1 cellular context compared by ENCODE assay signal in genomic region chr16:1082266-1082951, GRCh38.
TF ChIP-seq lines count a peak whose summit lies in the region.

No MANE protein-coding gene starts in this region.

TF ChIP-seq in HepG2, 621 proteins besides CTCF, POLR2A, EP300 and RAD21 (continued from another document and continues in another):
- peak; percentile 82 for TF ChIP-seq GLI4 (CRISPR knock-in tag; IDR thresholded peaks at IDR 0.05; ENCODE audit: borderline replicate concordance)
- TF ChIP-seq MAFG (CRISPR knock-in tag; IDR thresholded peaks at IDR 0.05), result no peak
- TF ChIP-seq, protein P1, sequence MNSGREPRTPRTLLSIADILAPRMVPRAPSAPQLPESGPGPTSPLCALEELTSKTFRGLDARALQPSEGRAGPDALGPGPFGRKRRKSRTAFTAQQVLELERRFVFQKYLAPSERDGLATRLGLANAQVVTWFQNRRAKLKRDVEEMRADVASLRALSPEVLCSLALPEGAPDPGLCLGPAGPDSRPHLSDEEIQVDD (CRISPR knock-in tag; IDR thresholded peaks at IDR 0.05; ENCODE audit: borderline replicate concordance), result peak; percentile 64; the same call in 1 of the 2 replicates
- peak; percentile 96 for TF ChIP-seq ZNF879 (CRISPR knock-in tag; IDR thresholded peaks at IDR 0.05)
- TF ChIP-seq ZNF543 (CRISPR knock-in tag; IDR thresholded peaks at IDR 0.05), result peak; percentile 90; the same call in 1 of the 2 replicates
- TF ChIP-seq ISX (CRISPR knock-in tag; conservative IDR thresholded peaks at IDR 0.05), result peak; percentile 43; the same call in 1 of the 2 replicates
- TF ChIP-seq ZNF878 (CRISPR knock-in tag; IDR thresholded peaks at IDR 0.05), result peak; percentile 97
- peak; percentile 95; the same call in 1 of the 2 replicates for TF ChIP-seq ZNF790 (CRISPR knock-in tag; IDR thresholded peaks at IDR 0.05; ENCODE audit: borderline replicate concordance)
- peak; percentile 83 for TF ChIP-seq THAP11 (CRISPR knock-in tag; IDR thresholded peaks at IDR 0.05)
- TF ChIP-seq ZBTB14 (CRISPR knock-in tag; IDR thresholded peaks at IDR 0.05), result no peak
- TF ChIP-seq, protein P2, sequence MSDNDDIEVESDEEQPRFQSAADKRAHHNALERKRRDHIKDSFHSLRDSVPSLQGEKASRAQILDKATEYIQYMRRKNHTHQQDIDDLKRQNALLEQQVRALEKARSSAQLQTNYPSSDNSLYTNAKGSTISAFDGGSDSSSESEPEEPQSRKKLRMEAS (IDR thresholded peaks at IDR 0.05), result peak; percentile 98
- TF ChIP-seq, protein P3, sequence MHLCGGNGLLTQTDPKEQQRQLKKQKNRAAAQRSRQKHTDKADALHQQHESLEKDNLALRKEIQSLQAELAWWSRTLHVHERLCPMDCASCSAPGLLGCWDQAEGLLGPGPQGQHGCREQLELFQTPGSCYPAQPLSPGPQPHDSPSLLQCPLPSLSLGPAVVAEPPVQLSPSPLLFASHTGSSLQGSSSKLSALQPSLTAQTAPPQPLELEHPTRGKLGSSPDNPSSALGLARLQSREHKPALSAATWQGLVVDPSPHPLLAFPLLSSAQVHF (CRISPR knock-in tag; IDR thresholded peaks at IDR 0.05), result peak; percentile 89; the same call in 1 of the 2 replicates
- TF ChIP-seq, protein P4, sequence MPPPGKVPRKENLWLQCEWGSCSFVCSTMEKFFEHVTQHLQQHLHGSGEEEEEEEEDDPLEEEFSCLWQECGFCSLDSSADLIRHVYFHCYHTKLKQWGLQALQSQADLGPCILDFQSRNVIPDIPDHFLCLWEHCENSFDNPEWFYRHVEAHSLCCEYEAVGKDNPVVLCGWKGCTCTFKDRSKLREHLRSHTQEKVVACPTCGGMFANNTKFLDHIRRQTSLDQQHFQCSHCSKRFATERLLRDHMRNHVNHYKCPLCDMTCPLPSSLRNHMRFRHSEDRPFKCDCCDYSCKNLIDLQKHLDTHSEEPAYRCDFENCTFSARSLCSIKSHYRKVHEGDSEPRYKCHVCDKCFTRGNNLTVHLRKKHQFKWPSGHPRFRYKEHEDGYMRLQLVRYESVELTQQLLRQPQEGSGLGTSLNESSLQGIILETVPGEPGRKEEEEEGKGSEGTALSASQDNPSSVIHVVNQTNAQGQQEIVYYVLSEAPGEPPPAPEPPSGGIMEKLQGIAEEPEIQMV (CRISPR knock-in tag; IDR thresholded peaks at IDR 0.05; ENCODE audit: low read depth), result peak; percentile 92
- no peak; the same call in 1 of the 2 replicates for TF ChIP-seq KAT7 (CRISPR knock-in tag; IDR thresholded peaks at IDR 0.05; ENCODE audit: borderline replicate concordance)
- TF ChIP-seq SRSF9 (IDR thresholded peaks at IDR 0.05; ENCODE audit: borderline replicate concordance, insufficient read depth, low read depth, low read length, poor library complexity, severe bottlenecking), result no peak
- TF ChIP-seq, protein P5, sequence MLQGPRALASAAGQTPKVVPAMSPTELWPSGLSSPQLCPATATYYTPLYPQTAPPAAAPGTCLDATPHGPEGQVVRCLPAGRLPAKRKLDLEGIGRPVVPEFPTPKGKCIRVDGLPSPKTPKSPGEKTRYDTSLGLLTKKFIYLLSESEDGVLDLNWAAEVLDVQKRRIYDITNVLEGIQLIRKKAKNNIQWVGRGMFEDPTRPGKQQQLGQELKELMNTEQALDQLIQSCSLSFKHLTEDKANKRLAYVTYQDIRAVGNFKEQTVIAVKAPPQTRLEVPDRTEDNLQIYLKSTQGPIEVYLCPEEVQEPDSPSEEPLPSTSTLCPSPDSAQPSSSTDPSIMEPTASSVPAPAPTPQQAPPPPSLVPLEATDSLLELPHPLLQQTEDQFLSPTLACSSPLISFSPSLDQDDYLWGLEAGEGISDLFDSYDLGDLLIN (CRISPR knock-in tag; IDR thresholded peaks at IDR 0.05; ENCODE audit: borderline replicate concordance), result no peak; the same call in 1 of the 2 replicates
- TF ChIP-seq NFE2L2 (IDR thresholded peaks at IDR 0.05; ENCODE audit: low read length), result no peak
- peak; percentile 97; the same call in 1 of the 2 replicates for TF ChIP-seq ZNF782 (CRISPR knock-in tag; IDR thresholded peaks at IDR 0.05; ENCODE audit: borderline replicate concordance)
- TF ChIP-seq, protein P6, sequence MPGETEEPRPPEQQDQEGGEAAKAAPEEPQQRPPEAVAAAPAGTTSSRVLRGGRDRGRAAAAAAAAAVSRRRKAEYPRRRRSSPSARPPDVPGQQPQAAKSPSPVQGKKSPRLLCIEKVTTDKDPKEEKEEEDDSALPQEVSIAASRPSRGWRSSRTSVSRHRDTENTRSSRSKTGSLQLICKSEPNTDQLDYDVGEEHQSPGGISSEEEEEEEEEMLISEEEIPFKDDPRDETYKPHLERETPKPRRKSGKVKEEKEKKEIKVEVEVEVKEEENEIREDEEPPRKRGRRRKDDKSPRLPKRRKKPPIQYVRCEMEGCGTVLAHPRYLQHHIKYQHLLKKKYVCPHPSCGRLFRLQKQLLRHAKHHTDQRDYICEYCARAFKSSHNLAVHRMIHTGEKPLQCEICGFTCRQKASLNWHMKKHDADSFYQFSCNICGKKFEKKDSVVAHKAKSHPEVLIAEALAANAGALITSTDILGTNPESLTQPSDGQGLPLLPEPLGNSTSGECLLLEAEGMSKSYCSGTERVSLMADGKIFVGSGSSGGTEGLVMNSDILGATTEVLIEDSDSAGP (CRISPR knock-in tag; IDR thresholded peaks at IDR 0.05; ENCODE audit: borderline replicate concordance), result peak; percentile 81
- TF ChIP-seq ARID2 (CRISPR knock-in tag; IDR thresholded peaks at IDR 0.05; ENCODE audit: borderline replicate concordance), result peak; percentile 77; the same call in 1 of the 2 replicates
- peak; percentile 74; the same call in 1 of the 2 replicates for TF ChIP-seq CAMTA2 (CRISPR knock-in tag; IDR thresholded peaks at IDR 0.05; ENCODE audit: borderline replicate concordance)
- TF ChIP-seq IRF2 (CRISPR knock-in tag; IDR thresholded peaks at IDR 0.05), result peak; percentile 56; the same call in 1 of the 2 replicates
- TF ChIP-seq, protein P7, sequence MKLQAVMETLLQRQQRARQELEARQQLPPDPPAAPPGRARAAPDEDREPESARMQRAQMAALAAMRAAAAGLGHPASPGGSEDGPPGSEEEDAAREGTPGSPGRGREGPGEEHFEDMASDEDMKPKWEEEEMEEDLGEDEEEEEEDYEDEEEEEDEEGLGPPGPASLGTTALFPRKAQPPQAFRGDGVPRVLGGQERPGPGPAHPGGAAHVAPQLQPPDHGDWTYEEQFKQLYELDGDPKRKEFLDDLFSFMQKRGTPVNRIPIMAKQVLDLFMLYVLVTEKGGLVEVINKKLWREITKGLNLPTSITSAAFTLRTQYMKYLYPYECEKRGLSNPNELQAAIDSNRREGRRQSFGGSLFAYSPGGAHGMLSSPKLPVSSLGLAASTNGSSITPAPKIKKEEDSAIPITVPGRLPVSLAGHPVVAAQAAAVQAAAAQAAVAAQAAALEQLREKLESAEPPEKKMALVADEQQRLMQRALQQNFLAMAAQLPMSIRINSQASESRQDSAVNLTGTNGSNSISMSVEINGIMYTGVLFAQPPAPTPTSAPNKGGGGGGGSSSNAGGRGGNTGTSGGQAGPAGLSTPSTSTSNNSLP (IDR thresholded peaks at IDR 0.05; ENCODE audit: low read depth, low read length), result no peak
- peak; percentile 93 for TF ChIP-seq NFIB (CRISPR knock-in tag; IDR thresholded peaks at IDR 0.05; ENCODE audit: borderline replicate concordance)
- TF ChIP-seq, protein P8, sequence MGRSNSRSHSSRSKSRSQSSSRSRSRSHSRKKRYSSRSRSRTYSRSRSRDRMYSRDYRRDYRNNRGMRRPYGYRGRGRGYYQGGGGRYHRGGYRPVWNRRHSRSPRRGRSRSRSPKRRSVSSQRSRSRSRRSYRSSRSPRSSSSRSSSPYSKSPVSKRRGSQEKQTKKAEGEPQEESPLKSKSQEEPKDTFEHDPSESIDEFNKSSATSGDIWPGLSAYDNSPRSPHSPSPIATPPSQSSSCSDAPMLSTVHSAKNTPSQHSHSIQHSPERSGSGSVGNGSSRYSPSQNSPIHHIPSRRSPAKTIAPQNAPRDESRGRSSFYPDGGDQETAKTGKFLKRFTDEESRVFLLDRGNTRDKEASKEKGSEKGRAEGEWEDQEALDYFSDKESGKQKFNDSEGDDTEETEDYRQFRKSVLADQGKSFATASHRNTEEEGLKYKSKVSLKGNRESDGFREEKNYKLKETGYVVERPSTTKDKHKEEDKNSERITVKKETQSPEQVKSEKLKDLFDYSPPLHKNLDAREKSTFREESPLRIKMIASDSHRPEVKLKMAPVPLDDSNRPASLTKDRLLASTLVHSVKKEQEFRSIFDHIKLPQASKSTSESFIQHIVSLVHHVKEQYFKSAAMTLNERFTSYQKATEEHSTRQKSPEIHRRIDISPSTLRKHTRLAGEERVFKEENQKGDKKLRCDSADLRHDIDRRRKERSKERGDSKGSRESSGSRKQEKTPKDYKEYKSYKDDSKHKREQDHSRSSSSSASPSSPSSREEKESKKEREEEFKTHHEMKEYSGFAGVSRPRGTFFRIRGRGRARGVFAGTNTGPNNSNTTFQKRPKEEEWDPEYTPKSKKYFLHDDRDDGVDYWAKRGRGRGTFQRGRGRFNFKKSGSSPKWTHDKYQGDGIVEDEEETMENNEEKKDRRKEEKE (IDR thresholded peaks at IDR 0.05), result no peak
- TF ChIP-seq ZNF282 (IDR thresholded peaks at IDR 0.05; ENCODE audit: partially characterized antibody), result no peak
- peak; percentile 90; the same call in 1 of the 2 replicates for TF ChIP-seq ZNF276 (CRISPR knock-in tag; IDR thresholded peaks at IDR 0.05; ENCODE audit: low read depth)
- no peak for TF ChIP-seq NFIC (IDR thresholded peaks at IDR 0.05; ENCODE audit: low read length)
- TF ChIP-seq, protein P9, sequence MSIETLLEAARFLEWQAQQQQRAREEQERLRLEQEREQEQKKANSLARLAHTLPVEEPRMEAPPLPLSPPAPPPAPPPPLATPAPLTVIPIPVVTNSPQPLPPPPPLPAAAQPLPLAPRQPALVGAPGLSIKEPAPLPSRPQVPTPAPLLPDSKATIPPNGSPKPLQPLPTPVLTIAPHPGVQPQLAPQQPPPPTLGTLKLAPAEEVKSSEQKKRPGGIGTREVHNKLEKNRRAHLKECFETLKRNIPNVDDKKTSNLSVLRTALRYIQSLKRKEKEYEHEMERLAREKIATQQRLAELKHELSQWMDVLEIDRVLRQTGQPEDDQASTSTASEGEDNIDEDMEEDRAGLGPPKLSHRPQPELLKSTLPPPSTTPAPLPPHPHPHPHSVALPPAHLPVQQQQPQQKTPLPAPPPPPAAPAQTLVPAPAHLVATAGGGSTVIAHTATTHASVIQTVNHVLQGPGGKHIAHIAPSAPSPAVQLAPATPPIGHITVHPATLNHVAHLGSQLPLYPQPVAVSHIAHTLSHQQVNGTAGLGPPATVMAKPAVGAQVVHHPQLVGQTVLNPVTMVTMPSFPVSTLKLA (IDR thresholded peaks at IDR 0.05), result peak; percentile 89
- peak; percentile 69 for TF ChIP-seq TFDP2 (CRISPR knock-in tag; IDR thresholded peaks at IDR 0.05)
- TF ChIP-seq MTA1 (CRISPR knock-in tag; IDR thresholded peaks at IDR 0.05; ENCODE audit: borderline replicate concordance), result peak; percentile 93
- no peak; the same call in none of the 2 replicates for TF ChIP-seq ZFP90 (CRISPR knock-in tag; IDR thresholded peaks at IDR 0.05; ENCODE audit: borderline replicate concordance)
- peak; percentile 97 to 98 for TF ChIP-seq NR2F1 (CRISPR knock-in tag; IDR thresholded peaks at IDR 0.05)
- 0 out of 2 replicates have a peak, but pooled peaks have one; percentile 50 for TF ChIP-seq ZSCAN29 (CRISPR knock-in tag; conservative IDR thresholded peaks at IDR 0.05)
- TF ChIP-seq CENPT (CRISPR knock-in tag; IDR thresholded peaks at IDR 0.05; ENCODE audit: low read depth), result no peak
- peak; percentile 93 for TF ChIP-seq RXRB (CRISPR knock-in tag; IDR thresholded peaks at IDR 0.05; ENCODE audit: borderline replicate concordance)
- peak; percentile 96 for TF ChIP-seq NR2F6 (IDR thresholded peaks at IDR 0.05)
- TF ChIP-seq NR2F6 (CRISPR knock-in tag; IDR thresholded peaks at IDR 0.05), result peak; percentile 98
- no peak for TF ChIP-seq CC2D1A (CRISPR knock-in tag; IDR thresholded peaks at IDR 0.05)
